ENCODE assay signal across 12 cellular contexts in the genomic region with DNA sequence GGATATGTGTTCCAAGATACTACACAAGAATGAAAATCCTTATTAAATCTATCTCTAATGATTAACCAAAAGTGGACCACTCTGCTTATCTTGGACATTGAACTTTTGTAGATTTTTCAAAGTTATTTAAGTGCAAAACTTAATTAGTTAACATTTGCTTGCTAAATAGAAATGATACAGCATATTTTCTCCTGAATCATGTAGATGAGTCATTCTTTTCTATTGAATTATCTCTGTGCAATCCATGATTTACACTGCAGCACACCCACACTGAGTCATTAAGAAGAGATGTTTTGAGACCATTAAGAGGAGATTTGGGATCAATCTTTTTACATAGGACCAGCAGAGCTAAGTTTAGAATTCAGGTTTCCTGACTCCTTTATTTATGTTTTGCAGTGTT. TPM values are rescaled to one million over a fixed set of nuclear protein-coding genes. Genes with fewer than 3 reads are reported as not detected.
DNase-seq lines count a peak whose midpoint lies in the region; ATAC-seq lines count a peak whose summit lies in the region.
"Had no signal": no experiment of that assay in that cellular context is flagged by ENCODE, and none has a peak within 500 bp of the region (broad histone marks: within the 10 kb centered on the region; RNA-seq: fewer than 3 reads in every experiment).

No MANE protein-coding gene starts in this region.

- H3K9me3 ChIP-seq in adipocyte (ENCODE audit: control insufficient read depth, low read length) (no peaks in the 10 kb centered on the region), aorta (ENCODE audit: control insufficient read depth, low read length) (no peaks in the 10 kb centered on the region)

- H3K4me1 Mint-ChIP-seq in activated CD4-positive, alpha-beta T cell treated with anti-CD3 and anti-CD28 coated beads, Interleukin-2, amount 10 ng/mL, durations not matched to agents 24 days and 14 days = peaks cover 5% of the 10 kb centered on the region

- intact Hi-C loops in aorta (cut with DNase I) = no loop called here
- intact Hi-C loops in activated CD4-positive, alpha-beta T cell treated with anti-CD3 and anti-CD28 coated beads, Interleukin-2, amount 10 ng/mL, durations not matched to agents 24 days and 14 days (cut with micrococcal nuclease) = no loop called here

- no peaks in the 10 kb centered on the region for H3K36me3 Mint-ChIP-seq in activated CD4-positive, alpha-beta T cell treated with anti-CD3 and anti-CD28 coated beads, Interleukin-2, amount 10 ng/mL, durations not matched to agents 24 days and 14 days (ENCODE audit: low read depth)
- H3K36me3 Mint-ChIP-seq: natural killer cell had no signal

- H3K27me3 Mint-ChIP-seq in activated CD4-positive, alpha-beta T cell treated with anti-CD3 and anti-CD28 coated beads, Interleukin-2, amount 10 ng/mL, durations not matched to agents 24 days and 14 days = peaks cover 3% of the 10 kb centered on the region
- H3K27me3 Mint-ChIP-seq: B cell had no signal

- no peak overlapping the region for H3K27ac ChIP-seq in aorta (ENCODE audit: low read depth in 1 of 2, low read length in 2 of 2)

- H3K4me3 ChIP-seq in adipocyte (ENCODE audit: low read length) (no peak overlapping the region), aorta (ENCODE audit: low read length in 2 of 2) (no peak overlapping the region)

- H3K36me3 ChIP-seq in adipocyte (ENCODE audit: control insufficient read depth, insufficient read depth, low read length, severe bottlenecking) (no peaks in the 10 kb centered on the region), aorta (ENCODE audit: control insufficient read depth in 1 of 2, insufficient read depth in 2 of 2, low read length in 1 of 2) (no peaks in the 10 kb centered on the region)

- ATAC-seq in activated CD4-positive, CD25-positive, alpha-beta regulatory T cell treated with anti-CD3 and anti-CD28 coated beads, Interleukin-2, amount 50 U/mL, for 24 hours = peak; percentile 72 to 88
- ATAC-seq in aorta (ENCODE audit: low FRiP score) (peak; percentile 79), HG02870 (IDR thresholded peaks at IDR 0.05; ENCODE audit: unreplicated experiment) (no peak)
- ATAC-seq: natural killer cell had no signal

- H3K4me1 ChIP-seq in adipocyte (ENCODE audit: control insufficient read depth, insufficient read depth, low read length) (peaks cover 47% of the 10 kb centered on the region), aorta (ENCODE audit: control insufficient read depth in 1 of 2, insufficient read depth in 2 of 2, low read length in 2 of 2) (no peaks in the 10 kb centered on the region)

- no peaks in the 10 kb centered on the region for H3K27me3 ChIP-seq in adipocyte (replicated peaks; ENCODE audit: control insufficient read depth, insufficient read depth, low read length)
- H3K27me3 ChIP-seq in aorta (ENCODE audit: control insufficient read depth in 1 of 2, insufficient read depth in 2 of 2, low read length in 1 of 2) = no peaks in the 10 kb centered on the region

- no peak overlapping the region for H3K27ac Mint-ChIP-seq in activated CD4-positive, alpha-beta T cell treated with anti-CD3 and anti-CD28 coated beads, Interleukin-2, amount 10 ng/mL, durations not matched to agents 24 days and 14 days
- H3K27ac Mint-ChIP-seq: B cell, natural killer cell had no signal

- no peaks in the 10 kb centered on the region for H3K9me3 Mint-ChIP-seq in activated CD4-positive, alpha-beta T cell treated with anti-CD3 and anti-CD28 coated beads, Interleukin-2, amount 10 ng/mL, durations not matched to agents 24 days and 14 days
- H3K9me3 Mint-ChIP-seq: natural killer cell had no signal

- H3K9ac ChIP-seq in adipocyte (ENCODE audit: low read length) = peak overlapping the region; percentile 83

- no peak for DNase-seq in activated CD4-positive, CD25-positive, alpha-beta regulatory T cell treated with anti-CD3 and anti-CD28 coated beads, Interleukin-2, amount 50 U/mL, for 72 hours
- DNase-seq in adipocyte (ENCODE audit: low read depth) = peak; percentile 89
- DNase-seq in iris pigment epithelial cell (ENCODE audit: low read depth) = peak; percentile 88
- DNase-seq in aorta = no peak
- no peak for DNase-seq in DMS114 treated with DMSO at 0.1 percent for 48 hours (lab: John Stamatoyannopoulos, UW; ENCODE audit: unreplicated experiment)
- DNase-seq in activated CD4-positive, alpha-beta T cell treated with anti-CD3 and anti-CD28 coated beads, Interleukin-2, amount 10 ng/mL, durations not matched to agents 24 days and 14 days = no peak
- DNase-seq: activated CD4-positive, alpha-beta T cell treated with anti-CD3 and anti-CD28 coated beads for 48 hours; natural killer cell; stimulated activated naive CD4-positive, alpha-beta T cell had no signal

- no peak overlapping the region for H3K4me3 Mint-ChIP-seq in activated CD4-positive, alpha-beta T cell treated with anti-CD3 and anti-CD28 coated beads, Interleukin-2, amount 10 ng/mL, durations not matched to agents 24 days and 14 days
- H3K4me3 Mint-ChIP-seq: B cell, natural killer cell had no signal

RNA-seq across cellular contexts. Expression of a gene that starts 6.6 kb away (rescaled TPM):
- total RNA-seq in aorta = 1 to 10 TPM; 2.8 to 4.5 TPM
- 1 to 10 TPM in 1 of 2 donors, under 1 TPM in 1; 0.33 to 2.5 TPM for polyA plus RNA-seq in aorta
- total RNA-seq in activated CD4-positive, alpha-beta T cell treated with anti-CD3 and anti-CD28 coated beads, Interleukin-2, amount 10 ng/mL, durations not matched to agents 24 days and 14 days = 0.73 and 1.3 TPM in 2 replicates

RNA-seq across cellular contexts. Expression of a gene that starts 43.8 kb away (rescaled TPM):
- total RNA-seq in aorta = 10 to 100 TPM; 16.5 to 22.4 TPM
- polyA plus RNA-seq in aorta = 10 to 100 TPM; 19.4 to 20.2 TPM
- 43.1 and 46.8 TPM in 2 replicates for total RNA-seq in activated CD4-positive, alpha-beta T cell treated with anti-CD3 and anti-CD28 coated beads, Interleukin-2, amount 10 ng/mL, durations not matched to agents 24 days and 14 days

RNA-seq across cellular contexts. Expression of a gene that starts 43.9 kb away (rescaled TPM):
- 10 to 100 TPM; 16.3 to 27.2 TPM for total RNA-seq in aorta
- polyA plus RNA-seq in aorta = 10 to 100 TPM; 10.0 to 15.9 TPM
- total RNA-seq in activated CD4-positive, alpha-beta T cell treated with anti-CD3 and anti-CD28 coated beads, Interleukin-2, amount 10 ng/mL, durations not matched to agents 24 days and 14 days = 40.7 and 41.1 TPM in 2 replicates

Comparison
In these comparisons a context has a peak if more than half of its experiments do, and no peak if none do; other contexts are left out.
1. DNase-seq: peak in adipocyte (single experiment) and iris pigment epithelial cell (single experiment); none in activated CD4-positive, CD25-positive, alpha-beta regulatory T cell treated with anti-CD3 and anti-CD28 coated beads, Interleukin-2, amount 50 U/mL, for 72 hours (single experiment), aorta (0 of 2), DMS114 treated with DMSO at 0.1 percent for 48 hours (single experiment) and activated CD4-positive, alpha-beta T cell treated with anti-CD3 and anti-CD28 coated beads, Interleukin-2, amount 10 ng/mL, durations not matched to agents 24 days and 14 days (single experiment).